Comparison of ENCODE assay signal across 8 cellular contexts in genomic region chr12:132153501-132154340, GRCh38. TPM values are rescaled to one million over a fixed set of nuclear protein-coding genes. Genes with fewer than 3 reads are reported as not detected.
A peak's percentile ranks its signal among the peaks of the same experiment; 100 is the strongest.
DNase-seq lines count a peak whose midpoint lies in the region; ATAC-seq, FAIRE-seq and TF ChIP-seq lines count a peak whose summit lies in the region.

No MANE protein-coding gene starts in this region.

- TF ChIP-seq POLR2A in A549 (IDR thresholded peaks at IDR 0.05; ENCODE audit: low read length), result no peak

- H3K27me3 ChIP-seq in mesendoderm (ENCODE audit: insufficient read depth, low read length, poor library complexity), result no peaks in the 10 kb centered on the region

- H2BK120ac ChIP-seq in mesendoderm (ENCODE audit: low read depth, low read length), result no peak overlapping the region

- H3K9me3 ChIP-seq in A549, result no peaks in the 10 kb centered on the region

- peak; percentile 94 for TF ChIP-seq CTCF in A549 (IDR thresholded peaks at IDR 0.05)

- peak overlapping the region; percentile 22 for H3K9ac ChIP-seq in mesendoderm (ENCODE audit: low read length)

- TF ChIP-seq EP300 in A549 (IDR thresholded peaks at IDR 0.05), result no peak

- H3K36me3 ChIP-seq in mesendoderm (ENCODE audit: control insufficient read depth, insufficient read depth, low read length), result peaks cover 14% of the 10 kb centered on the region

- no peak for FAIRE-seq in A549 (lab: Jason Lieb, UNC)
- no peak for FAIRE-seq in GM18507 (lab: Jason Lieb, UNC)

- H3K4me1 ChIP-seq in A549 (no peaks in the 10 kb centered on the region), mesendoderm (ENCODE audit: control insufficient read depth, low read depth, low read length) (no peaks in the 10 kb centered on the region)

- 0 out of 3 replicates have a peak overlapping the region, but pooled peaks have one; percentile 32 for H3K4me2 ChIP-seq in A549
- no peak overlapping the region for H3K4me2 ChIP-seq in mesendoderm (ENCODE audit: low read length)

- H2AK5ac ChIP-seq in mesendoderm (ENCODE audit: low read length), result no peak overlapping the region

- H2BK5ac ChIP-seq in mesendoderm (ENCODE audit: low read length), result no peak overlapping the region

- H3K79me1 ChIP-seq in mesendoderm (ENCODE audit: low read length), result no peaks in the 10 kb centered on the region

- no peak overlapping the region for H3K56ac ChIP-seq in mesendoderm (ENCODE audit: low read length)

- H2BK15ac ChIP-seq in mesendoderm (replicated peaks; ENCODE audit: low read depth), result no peak overlapping the region

- WGBS in A549 (ENCODE audit: missing lambda C conversion rate), result 46% methylated on average over 38 of the region's 41 CpGs
- WGBS in mesendoderm (ENCODE audit: extremely low coverage, insufficient coverage, low lambda C conversion rate), result no CpG with 5 or more reads among the region's 41 CpGs

- POLR2A ChIA-PET in A549 (lab: Yijun Ruan, JAX), result interaction anchor here (0.9 kb wide), 1 partner anchor 260 kb away, joined by 3 read pairs; no protein-coding TSS in a partner anchor

- no peak overlapping the region for H3K4ac ChIP-seq in mesendoderm (ENCODE audit: low read depth, low read length)

- ATAC-seq in A549, result peak; percentile 85 to 98
- ATAC-seq in HG03175 (IDR thresholded peaks at IDR 0.05; ENCODE audit: unreplicated experiment), result peak; percentile 82

- H4K8ac ChIP-seq in mesendoderm (ENCODE audit: low read depth, low read length), result no peak overlapping the region

- H3K18ac ChIP-seq in mesendoderm (ENCODE audit: low read length), result no peak overlapping the region

- DNase-seq in A549 (ENCODE audit: low read depth in 1 of 2, low spot score in 1 of 2) (peak; percentile 82 to 85), GM18507 (ENCODE audit: extremely low spot score, insufficient read length, low read depth) (peak; percentile 66), NCI-H510A treated with DMSO at 0.1 percent for 48 hours (lab: John Stamatoyannopoulos, UW) (peak; percentile 40), mesendoderm (peak; percentile 96)
- DNase-seq in activated CD4-positive, alpha-beta T cell treated with anti-CD3 and anti-CD28 coated beads, Interleukin-2, amount 50 U/mL, for 4 hours, result peak; percentile 53 to 61
- DNase-seq in effector CD4-positive, alpha-beta T cell, result peak; percentile 67
- peak; percentile 38 for DNase-seq in stimulated activated CD8-positive, alpha-beta memory T cell treated with anti-CD3 and anti-CD28 coated beads, Interleukin-15, amount 100 ng/mL, for 1 hour (ENCODE audit: low read depth)

- no peaks in the 10 kb centered on the region for H3K79me2 ChIP-seq in mesendoderm (ENCODE audit: control insufficient read depth, insufficient read depth, low read length)

- H3K4me3 ChIP-seq in A549, result no peak overlapping the region
- no peak overlapping the region for H3K4me3 ChIP-seq in mesendoderm (ENCODE audit: low read length)

- peak; percentile 92 to 95 for TF ChIP-seq RAD21 in A549 (conservative IDR thresholded peaks at IDR 0.05 in 1 of 2, IDR thresholded peaks at IDR 0.05 in 1 of 2)

- CTCF ChIA-PET in A549 (lab: Yijun Ruan, JAX), result interaction anchor here (0.5 to 4.2 kb wide), 44 partner anchors 9 to 522 kb away, joined by 3 to 64 read pairs (median 4); partner anchors contain the start of genes NOC4L and P2RX2

- H3K27ac ChIP-seq in A549, result no peak overlapping the region
- no peak overlapping the region for H3K27ac ChIP-seq in mesendoderm (ENCODE audit: low read depth, low read length)

- no peak overlapping the region for H4K5ac ChIP-seq in mesendoderm (ENCODE audit: low read length)

- no peak overlapping the region for H3K23ac ChIP-seq in mesendoderm (ENCODE audit: low read length)

TF ChIP-seq in A549, 52 proteins besides CTCF, POLR2A, EP300 and RAD21:
- TF ChIP-seq TFCP2L1 (CRISPR knock-in tag; IDR thresholded peaks at IDR 0.05) (peak; percentile 61; the same call in 1 of the 2 replicates), BHLHE40 (IDR thresholded peaks at IDR 0.05; ENCODE audit: low read depth, low read length) (no peak), SMC3 (IDR thresholded peaks at IDR 0.05) (peak; percentile 91), JUN (IDR thresholded peaks at IDR 0.05) (0 out of 5 replicates have a peak, but pooled peaks of 1 of the 2 experiments have one; percentile 31)

RNA-seq across cellular contexts. Expression of gene NOC4L, which starts 9.5 kb away (rescaled TPM):
- 10.8 and 12.1 TPM in 2 replicates for polyA plus RNA-seq in A549 (2011; rRNA removed)
- polyA plus RNA-seq in A549 (2012; cell fraction: cytosol; rRNA removed), result 35.8 and 44.8 TPM in 2 replicates
- polyA plus RNA-seq in A549 (2012; cell fraction: nucleus; rRNA removed), result 74.7 and 86.7 TPM in 2 replicates
- 32.8 to 36.6 TPM (median 34.1 TPM) in 3 replicates for polyA plus RNA-seq in A549 (2017; fragmentation: RNase III; extraction: RNeasy Plus Mini Kit Qiagen cat#74134 plus additional on column Dnase treatment)
- 8.4 and 17.4 TPM in 2 replicates for polyA minus RNA-seq in A549 (2011; rRNA and poly(A)+ RNA removed)
- polyA plus RNA-seq in mesendoderm (2013, experiment 1 of 2), result 47.8 TPM
- 47.2 TPM for polyA plus RNA-seq in mesendoderm (2013, experiment 2 of 2)

RNA-seq across cellular contexts. Expression of gene DDX51, which starts 9.6 kb away (rescaled TPM):
- 10.2 and 11.4 TPM in 2 replicates for polyA plus RNA-seq in A549 (2011; rRNA removed)
- 37.4 and 40.5 TPM in 2 replicates for polyA plus RNA-seq in A549 (2012; cell fraction: cytosol; rRNA removed)
- polyA plus RNA-seq in A549 (2012; cell fraction: nucleus; rRNA removed), result 76.9 and 86.0 TPM in 2 replicates
- 21.8 to 23.7 TPM (median 22.6 TPM) in 3 replicates for polyA plus RNA-seq in A549 (2017; fragmentation: RNase III; extraction: RNeasy Plus Mini Kit Qiagen cat#74134 plus additional on column Dnase treatment)
- polyA minus RNA-seq in A549 (2011; rRNA and poly(A)+ RNA removed), result 11.4 and 16.5 TPM in 2 replicates
- polyA plus RNA-seq in mesendoderm (2013, experiment 1 of 2), result 11.8 TPM
- polyA plus RNA-seq in mesendoderm (2013, experiment 2 of 2), result 10.3 TPM

Comparison
In these comparisons a context has a peak if more than half of its experiments do, and no peak if none do; other contexts are left out.
1. DNase-seq: peak in every context shown above with its lines; median percentile 96 in mesendoderm; 84 in A549; 67 in effector CD4-positive, alpha-beta T cell; 66 in GM18507; 57 in activated CD4-positive, alpha-beta T cell treated with anti-CD3 and anti-CD28 coated beads, Interleukin-2, amount 50 U/mL, for 4 hours; 40 in NCI-H510A treated with DMSO at 0.1 percent for 48 hours; 38 in stimulated activated CD8-positive, alpha-beta memory T cell treated with anti-CD3 and anti-CD28 coated beads, Interleukin-15, amount 100 ng/mL, for 1 hour.